In genomic region chr7:8015746-8016120, GRCh38 we compare ENCODE assay signal across 19 cellular contexts. TPM values are rescaled to one million over a fixed set of nuclear protein-coding genes. Genes with fewer than 3 reads are reported as not detected.
A peak's percentile ranks its signal among the peaks of the same experiment; 100 is the strongest.
DNase-seq lines count a peak whose midpoint lies in the region; ATAC-seq and TF ChIP-seq lines count a peak whose summit lies in the region.
"Had no signal": no experiment of that assay in that cellular context is flagged by ENCODE, and none has a peak within 500 bp of the region (broad histone marks: within the 10 kb centered on the region; RNA-seq: fewer than 3 reads in every experiment).

No MANE protein-coding gene starts in this region.

- H4K12ac ChIP-seq in trophoblast cell (ENCODE audit: low read depth, low read length): no peak overlapping the region

- no peak overlapping the region for H2BK5ac ChIP-seq in trophoblast cell (ENCODE audit: low read depth, low read length, poor library complexity)
- H2BK5ac ChIP-seq in H9 (ENCODE audit: insufficient read length, low read length): no peak overlapping the region

- H3K79me1 ChIP-seq in trophoblast cell (ENCODE audit: low read length): no peaks in the 10 kb centered on the region
- H3K79me1 ChIP-seq in H9 (ENCODE audit: insufficient read depth, low read depth, low read length, poor library complexity, severe bottlenecking): no peaks in the 10 kb centered on the region

- H3K4me2 ChIP-seq in DND-41 (ENCODE audit: insufficient read depth, low read length): no peak overlapping the region
- H3K4me2 ChIP-seq in trophoblast cell (ENCODE audit: low read length): no peak overlapping the region
- no peak overlapping the region for H3K4me2 ChIP-seq in H9 (ENCODE audit: insufficient read depth, insufficient read length, low read length)

- H4K8ac ChIP-seq in trophoblast cell (ENCODE audit: low read depth, low read length) (no peak overlapping the region), H9 (replicated peaks; ENCODE audit: insufficient read length, low read depth, low read length) (no peak overlapping the region)

- CTCF ChIA-PET in activated CD4-positive, alpha-beta T cell treated with anti-CD3 and anti-CD28 coated beads, Interleukin-2, amount 10 ng/mL, durations not matched to agents 7 days and 5 days (lab: Charles Lee): no interaction called here
- CTCF ChIA-PET in activated CD8-positive, alpha-beta memory T cell treated with anti-CD3 and anti-CD28 coated beads, Interleukin-2, amount 10 ng/mL, durations not matched to agents 7 days and 5 days (lab: Charles Lee): interaction anchor here (0.7 to 1.2 kb wide), 3 partner anchors 45 to 251 kb away, joined by 3 read pairs; no protein-coding TSS in a partner anchor

- no CpG with 5 or more reads among the region's 4 CpGs for WGBS in trophoblast cell (ENCODE audit: extremely low coverage, insufficient coverage, insufficient read length)
- no CpG with 5 or more reads among the region's 4 CpGs for WGBS in H9 (ENCODE audit: extremely low coverage, insufficient read length, low lambda C conversion rate)

- H3K4me1 Mint-ChIP-seq in activated CD4-positive, alpha-beta T cell treated with anti-CD3 and anti-CD28 coated beads, Interleukin-2, amount 10 ng/mL, durations not matched to agents 7 days and 5 days: peaks cover 13% of the 10 kb centered on the region
- peaks cover 11% of the 10 kb centered on the region for H3K4me1 Mint-ChIP-seq in activated CD4-positive, alpha-beta T cell treated with anti-CD3 and anti-CD28 coated beads, Interleukin-2, amount 10 ng/mL, durations not matched to agents 24 days and 14 days
- peaks cover 40% of the 10 kb centered on the region for H3K4me1 Mint-ChIP-seq in central memory CD8-positive, alpha-beta T cell
- H3K4me1 Mint-ChIP-seq in H9: peaks cover 4 to 7% of the 10 kb centered on the region in 2 experiments; a peak in 3 of 4 replicates
- peaks cover 13% of the 10 kb centered on the region for H3K4me1 Mint-ChIP-seq in activated CD8-positive, alpha-beta memory T cell treated with anti-CD3 and anti-CD28 coated beads, Interleukin-2, amount 10 ng/mL, durations not matched to agents 7 days and 5 days

- H3K27ac ChIP-seq in DND-41 (ENCODE audit: low read length) (peak overlapping the region; percentile 52), trophoblast cell (ENCODE audit: low read depth, low read length) (no peak overlapping the region), H9 (ENCODE audit: insufficient read length, low read depth, low read length) (no peak overlapping the region)

- H3K4me3 ChIP-seq in DND-41 (ENCODE audit: low read depth in 1 of 2, low read length in 2 of 2) (no peak overlapping the region), trophoblast cell (ENCODE audit: low read depth, low read length) (no peak overlapping the region)
- H3K4me3 ChIP-seq: K562 had no signal

- no peak overlapping the region for H4K91ac ChIP-seq in trophoblast cell (ENCODE audit: low read depth, low read length)
- H4K91ac ChIP-seq in H9 (ENCODE audit: insufficient read length, low read depth, low read length): no peak overlapping the region

- H3K9me3 Mint-ChIP-seq in activated CD4-positive, alpha-beta T cell treated with anti-CD3 and anti-CD28 coated beads, Interleukin-2, amount 10 ng/mL, durations not matched to agents 7 days and 5 days: no peaks in the 10 kb centered on the region
- H3K9me3 Mint-ChIP-seq in activated CD4-positive, alpha-beta T cell treated with anti-CD3 and anti-CD28 coated beads, Interleukin-2, amount 10 ng/mL, durations not matched to agents 24 days and 14 days: no peaks in the 10 kb centered on the region
- no peaks in the 10 kb centered on the region for H3K9me3 Mint-ChIP-seq in central memory CD8-positive, alpha-beta T cell
- no peaks in the 10 kb centered on the region for H3K9me3 Mint-ChIP-seq in H9
- H3K9me3 Mint-ChIP-seq in activated CD8-positive, alpha-beta memory T cell treated with anti-CD3 and anti-CD28 coated beads, Interleukin-2, amount 10 ng/mL, durations not matched to agents 7 days and 5 days (ENCODE audit: low read depth): no peaks in the 10 kb centered on the region

- H2BK120ac ChIP-seq in trophoblast cell (ENCODE audit: insufficient read depth, low read length, poor library complexity): no peak overlapping the region
- no peak overlapping the region for H2BK120ac ChIP-seq in H9 (ENCODE audit: low read depth, low read length, poor library complexity, severe bottlenecking)

- no peak overlapping the region for H3T11ph ChIP-seq in H9 (ENCODE audit: low read length)

- H3K27me3 Mint-ChIP-seq in activated CD4-positive, alpha-beta T cell treated with anti-CD3 and anti-CD28 coated beads, Interleukin-2, amount 10 ng/mL, durations not matched to agents 7 days and 5 days: no peaks in the 10 kb centered on the region
- H3K27me3 Mint-ChIP-seq in activated CD4-positive, alpha-beta T cell treated with anti-CD3 and anti-CD28 coated beads, Interleukin-2, amount 10 ng/mL, durations not matched to agents 24 days and 14 days: no peaks in the 10 kb centered on the region
- H3K27me3 Mint-ChIP-seq in central memory CD8-positive, alpha-beta T cell: no peaks in the 10 kb centered on the region
- no peaks in the 10 kb centered on the region for H3K27me3 Mint-ChIP-seq in H9 (ENCODE audit: low read depth)
- H3K27me3 Mint-ChIP-seq in activated CD8-positive, alpha-beta memory T cell treated with anti-CD3 and anti-CD28 coated beads, Interleukin-2, amount 10 ng/mL, durations not matched to agents 7 days and 5 days: no peaks in the 10 kb centered on the region

- H3K9ac ChIP-seq in DND-41 (ENCODE audit: low read depth, low read length) (no peak overlapping the region), trophoblast cell (ENCODE audit: low read length) (no peak overlapping the region), H9 (ENCODE audit: extremely low read depth, insufficient read length, low read length) (no peak overlapping the region)

- no peak overlapping the region for H4K5ac ChIP-seq in H9 (ENCODE audit: insufficient read length, low read depth, low read length)

- H3K14ac ChIP-seq in trophoblast cell (ENCODE audit: low read length) (no peak overlapping the region), H9 (ENCODE audit: insufficient read depth, low read length) (no peak overlapping the region)

- H3K27me3 ChIP-seq in DND-41 (ENCODE audit: insufficient read depth, low read length, poor library complexity) (no peaks in the 10 kb centered on the region), trophoblast cell (ENCODE audit: insufficient read depth, low read length) (no peaks in the 10 kb centered on the region), H9 (ENCODE audit: insufficient read depth, low read length) (no peaks in the 10 kb centered on the region)

- no peak overlapping the region for H3K56ac ChIP-seq in H9 (ENCODE audit: insufficient read length, low read depth, low read length)

- TF ChIP-seq CTCF in DND-41 (IDR thresholded peaks at IDR 0.05; ENCODE audit: borderline replicate concordance, extremely low read depth, low read length, poor library complexity, severe bottlenecking) (no peak), H9 (conservative IDR thresholded peaks at IDR 0.05) (no peak)

- H2BK12ac ChIP-seq in trophoblast cell (ENCODE audit: low read length): no peak overlapping the region
- H2BK12ac ChIP-seq in H9 (ENCODE audit: insufficient read length, low read depth, low read length): no peak overlapping the region

- POLR2A ChIA-PET in activated CD4-positive, alpha-beta T cell treated with anti-CD3 and anti-CD28 coated beads, Interleukin-2, amount 10 ng/mL, durations not matched to agents 7 days and 5 days (lab: Charles Lee): no interaction called here

- H2AK5ac ChIP-seq in trophoblast cell (ENCODE audit: low read length) (no peak overlapping the region), H9 (ENCODE audit: insufficient read length, low read length) (no peak overlapping the region)

- no peak overlapping the region for H3K4ac ChIP-seq in trophoblast cell (ENCODE audit: low read depth, low read length)
- no peak overlapping the region for H3K4ac ChIP-seq in H9 (ENCODE audit: low read depth, low read length)

- no peak overlapping the region for H2BK15ac ChIP-seq in H9 (ENCODE audit: low read depth, low read length)

- H4K20me1 ChIP-seq in DND-41 (ENCODE audit: insufficient read depth, low read length): no peaks in the 10 kb centered on the region
- H4K20me1 ChIP-seq in H9 (ENCODE audit: control insufficient read depth, insufficient read depth, insufficient read length): no peaks in the 10 kb centered on the region

- H3K36me3 ChIP-seq in DND-41 (ENCODE audit: insufficient read depth, low read length) (peaks cover 34% of the 10 kb centered on the region), trophoblast cell (ENCODE audit: control insufficient read depth in 1 of 2, insufficient read depth in 2 of 2, low read length in 2 of 2) (no peaks in the 10 kb centered on the region)

- H3K23ac ChIP-seq in trophoblast cell (ENCODE audit: low read length): no peak overlapping the region
- H3K23ac ChIP-seq in H9 (ENCODE audit: insufficient read length, low read depth, low read length): no peak overlapping the region

- H3K27ac Mint-ChIP-seq in activated CD4-positive, alpha-beta T cell treated with anti-CD3 and anti-CD28 coated beads, Interleukin-2, amount 10 ng/mL, durations not matched to agents 7 days and 5 days: peak overlapping the region; percentile 60
- no peak overlapping the region for H3K27ac Mint-ChIP-seq in activated CD4-positive, alpha-beta T cell treated with anti-CD3 and anti-CD28 coated beads, Interleukin-2, amount 10 ng/mL, durations not matched to agents 24 days and 14 days
- H3K27ac Mint-ChIP-seq in central memory CD8-positive, alpha-beta T cell (ENCODE audit: low read depth): peak overlapping the region; percentile 89
- H3K27ac Mint-ChIP-seq in H9: no peak overlapping the region
- H3K27ac Mint-ChIP-seq in activated CD8-positive, alpha-beta memory T cell treated with anti-CD3 and anti-CD28 coated beads, Interleukin-2, amount 10 ng/mL, durations not matched to agents 7 days and 5 days: no peak overlapping the region
- H3K27ac Mint-ChIP-seq: CD14-positive monocyte had no signal

- peaks cover 23% of the 10 kb centered on the region for H3K4me1 ChIP-seq in DND-41 (ENCODE audit: insufficient read depth, low read length)
- H3K4me1 ChIP-seq in trophoblast cell (ENCODE audit: control insufficient read depth in 1 of 2, insufficient read depth in 2 of 2, low read length in 2 of 2): no peaks in the 10 kb centered on the region
- H3K4me1 ChIP-seq in H9 (ENCODE audit: insufficient read depth, low read length): no peaks in the 10 kb centered on the region

- no peak overlapping the region for H3K4me3 Mint-ChIP-seq in activated CD4-positive, alpha-beta T cell treated with anti-CD3 and anti-CD28 coated beads, Interleukin-2, amount 10 ng/mL, durations not matched to agents 7 days and 5 days
- H3K4me3 Mint-ChIP-seq in activated CD4-positive, alpha-beta T cell treated with anti-CD3 and anti-CD28 coated beads, Interleukin-2, amount 10 ng/mL, durations not matched to agents 24 days and 14 days: no peak overlapping the region
- H3K4me3 Mint-ChIP-seq in central memory CD8-positive, alpha-beta T cell: peak overlapping the region; percentile 55
- no peak overlapping the region for H3K4me3 Mint-ChIP-seq in H9
- no peak overlapping the region for H3K4me3 Mint-ChIP-seq in activated CD8-positive, alpha-beta memory T cell treated with anti-CD3 and anti-CD28 coated beads, Interleukin-2, amount 10 ng/mL, durations not matched to agents 7 days and 5 days
- H3K4me3 Mint-ChIP-seq: CD14-positive monocyte had no signal

- no peak overlapping the region for H2AFZ ChIP-seq in DND-41 (ENCODE audit: low read depth, low read length)
- no peak overlapping the region for H2AFZ ChIP-seq in trophoblast cell (ENCODE audit: insufficient read depth, low read length, poor library complexity)
- H2AFZ ChIP-seq in H9 (ENCODE audit: low read length): no peak overlapping the region

- intact Hi-C loops in activated CD4-positive, alpha-beta T cell treated with anti-CD3 and anti-CD28 coated beads, Interleukin-2, amount 10 ng/mL, durations not matched to agents 24 days and 14 days (cut with micrococcal nuclease): no loop called here

- H3K18ac ChIP-seq in trophoblast cell (ENCODE audit: low read length) (no peak overlapping the region), H9 (ENCODE audit: insufficient read length, low read depth, low read length) (no peak overlapping the region)

- ATAC-seq in DND-41 (ENCODE audit: insufficient read depth, low read depth): no peak
- no peak for ATAC-seq in central memory CD8-positive, alpha-beta T cell (replicated peaks; ENCODE audit: extremely low read depth, poor library complexity, severe bottlenecking)
- no peak for ATAC-seq in activated CD8-positive, alpha-beta memory T cell treated with anti-CD3 and anti-CD28 coated beads, Interleukin-2, amount 10 ng/mL, durations not matched to agents 7 days and 5 days
- ATAC-seq: K562 had no signal

- H3K9me3 ChIP-seq in DND-41 (ENCODE audit: insufficient read depth, low read length, severe bottlenecking) (no peaks in the 10 kb centered on the region), trophoblast cell (ENCODE audit: insufficient read depth, low read depth, low read length) (no peaks in the 10 kb centered on the region), H9 (ENCODE audit: control insufficient read depth, low read depth, low read length) (no peaks in the 10 kb centered on the region)

- no peak overlapping the region for H2BK20ac ChIP-seq in H9 (ENCODE audit: low read depth, low read length, poor library complexity, severe bottlenecking)

- H3K79me2 ChIP-seq in DND-41 (ENCODE audit: insufficient read depth, low read length): peaks cover 9% of the 10 kb centered on the region
- no peaks in the 10 kb centered on the region for H3K79me2 ChIP-seq in trophoblast cell (ENCODE audit: control insufficient read depth, insufficient read depth, low read length, poor library complexity)
- H3K79me2 ChIP-seq in H9 (ENCODE audit: insufficient read depth, low read length): no peaks in the 10 kb centered on the region

- peaks cover 20% of the 10 kb centered on the region for H3K36me3 Mint-ChIP-seq in activated CD4-positive, alpha-beta T cell treated with anti-CD3 and anti-CD28 coated beads, Interleukin-2, amount 10 ng/mL, durations not matched to agents 7 days and 5 days (ENCODE audit: low read depth)
- peaks cover 13% of the 10 kb centered on the region for H3K36me3 Mint-ChIP-seq in activated CD4-positive, alpha-beta T cell treated with anti-CD3 and anti-CD28 coated beads, Interleukin-2, amount 10 ng/mL, durations not matched to agents 24 days and 14 days (ENCODE audit: low read depth)
- H3K36me3 Mint-ChIP-seq in central memory CD8-positive, alpha-beta T cell (ENCODE audit: insufficient read depth): peaks cover 2% of the 10 kb centered on the region
- peaks cover 5 to 13% (median 10%) of the 10 kb centered on the region in 3 experiments; a peak in 6 of 7 replicates for H3K36me3 Mint-ChIP-seq in H9 (ENCODE audit: insufficient read depth in 1 of 3, low read depth in 3 of 3)
- peaks cover 28% of the 10 kb centered on the region for H3K36me3 Mint-ChIP-seq in activated CD8-positive, alpha-beta memory T cell treated with anti-CD3 and anti-CD28 coated beads, Interleukin-2, amount 10 ng/mL, durations not matched to agents 7 days and 5 days
- H3K36me3 Mint-ChIP-seq: CD14-positive monocyte had no signal

- DNase-seq in activated CD4-positive, alpha-beta T cell treated with anti-CD3 and anti-CD28 coated beads, Interleukin-2, amount 10 ng/mL, durations not matched to agents 7 days and 5 days: no peak
- no peak for DNase-seq in activated CD4-positive, alpha-beta T cell treated with anti-CD3 and anti-CD28 coated beads, Interleukin-2, amount 10 ng/mL, durations not matched to agents 24 days and 14 days
- DNase-seq in DND-41 (no peak), trophoblast cell (peak; percentile 33 to 90), H9 (no peak), NCI-H1436 treated with DMSO at 0.1 percent for 48 hours (lab: John Stamatoyannopoulos, UW) (no peak)
- no peak for DNase-seq in central memory CD8-positive, alpha-beta T cell (ENCODE audit: low spot score in 2 of 2)
- DNase-seq in activated CD8-positive, alpha-beta memory T cell treated with anti-CD3 and anti-CD28 coated beads, Interleukin-2, amount 10 ng/mL, durations not matched to agents 7 days and 5 days: no peak
- DNase-seq: 8988T, Calu3, EL, NCI-H1105 treated with DMSO at 0.1 percent for 48 hours, NCI-H1694 treated with DMSO at 0.1 percent for 48 hours, NCI-H2227 treated with DMSO at 0.1 percent for 48 hours, NCI-H510A treated with DMSO at 0.1 percent for 48 hours, NCI-H82, SHP77 treated with DMSO at 0.1 percent for 48 hours had no signal

- H3K23me2 ChIP-seq in H9 (ENCODE audit: insufficient read length, low read depth, low read length, poor library complexity, severe bottlenecking): no peaks in the 10 kb centered on the region

RNA-seq across cellular contexts. Expression of gene GLCCI1, which starts 47.1 kb away (rescaled TPM):
- 10 to 100 TPM; 27.9 to 29.6 TPM for total RNA-seq in activated CD4-positive, alpha-beta T cell treated with anti-CD3 and anti-CD28 coated beads, Interleukin-2, amount 10 ng/mL, durations not matched to agents 7 days and 5 days
- total RNA-seq in activated CD4-positive, alpha-beta T cell treated with anti-CD3 and anti-CD28 coated beads, Interleukin-2, amount 10 ng/mL, durations not matched to agents 24 days and 14 days: 10.1 and 10.9 TPM in 2 replicates
- polyA plus RNA-seq in trophoblast cell (2013): 12.8 and 14.0 TPM in 2 replicates
- total RNA-seq in H9 (2021): 19.1 and 19.5 TPM in 2 replicates
- 10 to 100 TPM; 37.7 to 43.6 TPM for total RNA-seq in activated CD8-positive, alpha-beta memory T cell treated with anti-CD3 and anti-CD28 coated beads, Interleukin-2, amount 10 ng/mL, durations not matched to agents 7 days and 5 days

Comparison
In these comparisons a context has a peak if more than half of its experiments do, and no peak if none do; other contexts are left out.
1. H3K27ac Mint-ChIP-seq: peak in activated CD4-positive, alpha-beta T cell treated with anti-CD3 and anti-CD28 coated beads, Interleukin-2, amount 10 ng/mL, durations not matched to agents 7 days and 5 days (single experiment) and central memory CD8-positive, alpha-beta T cell (single experiment); none in activated CD4-positive, alpha-beta T cell treated with anti-CD3 and anti-CD28 coated beads, Interleukin-2, amount 10 ng/mL, durations not matched to agents 24 days and 14 days (single experiment), H9 (0 of 3) and activated CD8-positive, alpha-beta memory T cell treated with anti-CD3 and anti-CD28 coated beads, Interleukin-2, amount 10 ng/mL, durations not matched to agents 7 days and 5 days (single experiment).
2. DNase-seq: peak in trophoblast cell (2 of 2); none in activated CD4-positive, alpha-beta T cell treated with anti-CD3 and anti-CD28 coated beads, Interleukin-2, amount 10 ng/mL, durations not matched to agents 7 days and 5 days (single experiment), activated CD4-positive, alpha-beta T cell treated with anti-CD3 and anti-CD28 coated beads, Interleukin-2, amount 10 ng/mL, durations not matched to agents 24 days and 14 days (single experiment), DND-41 (single experiment), central memory CD8-positive, alpha-beta T cell (0 of 2), H9 (single experiment), activated CD8-positive, alpha-beta memory T cell treated with anti-CD3 and anti-CD28 coated beads, Interleukin-2, amount 10 ng/mL, durations not matched to agents 7 days and 5 days (single experiment) and NCI-H1436 treated with DMSO at 0.1 percent for 48 hours (single experiment).